Comparison of ENCODE assay signal across 17 cellular contexts in the genomic region with DNA sequence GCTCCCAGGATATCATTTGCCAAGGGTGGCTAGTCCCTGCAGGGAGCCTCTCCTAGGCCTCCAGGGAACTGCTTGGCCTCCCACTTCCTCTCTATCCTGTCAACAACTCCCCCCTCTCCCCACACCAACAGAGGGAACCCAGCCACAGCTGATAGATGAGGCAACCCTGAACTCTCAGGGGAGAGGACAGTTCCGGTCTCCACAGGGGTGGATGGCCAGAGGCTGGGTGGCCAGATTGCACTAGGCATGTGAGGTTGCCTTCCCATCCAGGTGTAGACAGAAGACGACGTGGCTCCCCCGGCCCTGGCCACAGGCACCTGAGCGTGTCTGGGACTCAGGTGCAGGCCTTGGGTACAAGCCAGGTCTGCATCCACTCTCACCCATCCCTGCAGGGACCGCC. TPM values are rescaled to one million over a fixed set of nuclear protein-coding genes. Genes with fewer than 3 reads are reported as not detected.
DNase-seq lines count a peak whose midpoint lies in the region; ATAC-seq, FAIRE-seq and TF ChIP-seq lines count a peak whose summit lies in the region.
"Had no signal": no experiment of that assay in that cellular context is flagged by ENCODE, and none has a peak within 500 bp of the region (broad histone marks: within the 10 kb centered on the region; RNA-seq: fewer than 3 reads in every experiment).

No MANE protein-coding gene starts in this region.

- TF ChIP-seq CTCF in HL-60 (IDR thresholded peaks at IDR 0.05; ENCODE audit: insufficient read depth, low read length) (no peak), RWPE2 (IDR thresholded peaks at IDR 0.05; ENCODE audit: poor library complexity, severe bottlenecking) (no peak), HepG2 (CRISPR knock-in tag; IDR thresholded peaks at IDR 0.05) (no peak), GM13977 (IDR thresholded peaks at IDR 0.05; ENCODE audit: extremely low read depth, insufficient read depth, missing control alignments) (no peak)

- H3K9me3 ChIP-seq in RWPE2 (ENCODE audit: severe bottlenecking) (no peaks in the 10 kb centered on the region), HepG2 (ENCODE audit: low read length) (no peaks in the 10 kb centered on the region)
- H3K9me3 ChIP-seq: neutrophil, right lobe of liver, SJSA1 had no signal

- H3K4me2 ChIP-seq in HepG2 (ENCODE audit: low read depth, low read length), result no peak overlapping the region; the same call in 1 of the 2 replicates

- H3K27me3 ChIP-seq in HL-60 (ENCODE audit: insufficient read depth, poor library complexity, severe bottlenecking) (no peaks in the 10 kb centered on the region), RWPE2 (ENCODE audit: insufficient read depth, poor library complexity, severe bottlenecking) (no peaks in the 10 kb centered on the region), HepG2 (ENCODE audit: control insufficient read depth in 1 of 2, insufficient read depth in 2 of 2, low read length in 2 of 2) (peaks cover 1 to 45% of the 10 kb centered on the region in 2 experiments; a peak in 4 of 5 replicates)
- H3K27me3 ChIP-seq: neutrophil, right lobe of liver, SJSA1 had no signal

- no peak for FAIRE-seq in HepG2 (lab: Jason Lieb, UNC)
- FAIRE-seq: D721Med, keratinocyte had no signal

- H3K36me3 ChIP-seq in RWPE2 (ENCODE audit: low read depth), result no peaks in the 10 kb centered on the region
- no peaks in the 10 kb centered on the region for H3K36me3 ChIP-seq in HepG2 (replicated peaks in 1 of 2; ENCODE audit: control insufficient read depth in 1 of 2, insufficient read depth in 2 of 2, low read length in 2 of 2)
- H3K36me3 ChIP-seq: neutrophil, right lobe of liver, SJSA1 had no signal

- DNase-seq in CD1c-positive myeloid dendritic cell (ENCODE audit: extremely low spot score) (peak; percentile 2), HL-60 (ENCODE audit: low read depth in 1 of 2, low spot score in 1 of 2) (peak; percentile 50 to 62), RWPE2 (ENCODE audit: low spot score) (no peak), HepG2 (ENCODE audit: low spot score) (no peak), GM13977 (ENCODE audit: low spot score) (no peak), erythroblast (lab: John Stamatoyannopoulos, UW) (no peak)
- no peak for DNase-seq in stimulated activated CD4-positive, alpha-beta T cell treated with anti-CD3 and anti-CD28 coated beads, Interleukin-4, amount 100 ng/mL, for 4 hours
- DNase-seq: AML-193; midbrain; NK-92 treated with Interleukin-12 subunit alpha and Interleukin-12 subunit beta, amount 100 ng/mL, for 24 hours; stimulated activated CD4-positive, alpha-beta T cell treated with anti-CD3 and anti-CD28 coated beads, Interleukin-2, amount 100 ng/mL, for 48 hours; stimulated activated CD8-positive, alpha-beta memory T cell treated with anti-CD3 and anti-CD28 coated beads, Interleukin-4, amount 100 ng/mL, for 48 hours had no signal

- BruUV-seq in HepG2 (replicated peaks; lab: Mats Ljungman, UMichigan), result no TSS peak

- H3K27ac ChIP-seq in HL-60 (replicated peaks) (no peak overlapping the region), RWPE2 (ENCODE audit: poor library complexity, severe bottlenecking) (no peak overlapping the region), HepG2 (ENCODE audit: extremely low read length, insufficient read depth, low read length) (no peak overlapping the region)
- H3K27ac ChIP-seq: neutrophil, right lobe of liver, SJSA1 had no signal

- WGBS in HepG2 (ENCODE audit: low lambda C conversion rate), result 67% methylated on average over 1 of the region's 6 CpGs

- H2AFZ ChIP-seq in HepG2 (ENCODE audit: low read length), result no peak overlapping the region

- ATAC-seq in RWPE2 (ENCODE audit: low read depth), result peak; percentile 19; the same call in 1 of the 3 replicates
- ATAC-seq in HepG2, result peak; percentile 47

- CTCF ChIA-PET in HepG2 (lab: Yijun Ruan, JAX; ENCODE audit: low intra/inter-chr PET ratio, low total read pairs), result no interaction called here

- no peak for TF ChIP-seq RAD21 in HepG2 (CRISPR knock-in tag; IDR thresholded peaks at IDR 0.05)

- no peaks in the 10 kb centered on the region for H3K4me1 ChIP-seq in RWPE2 (ENCODE audit: insufficient read depth, poor library complexity, severe bottlenecking)
- H3K4me1 ChIP-seq in HepG2 (ENCODE audit: insufficient read depth, low read length), result peaks cover 9% of the 10 kb centered on the region; the same call in 1 of the 2 replicates
- H3K4me1 ChIP-seq: right lobe of liver, SJSA1 had no signal

- H3K79me2 ChIP-seq in HepG2 (ENCODE audit: insufficient read depth, low read length), result no peaks in the 10 kb centered on the region

- no peak for TF ChIP-seq EP300 in HepG2 (IDR thresholded peaks at IDR 0.05; ENCODE audit: low read depth in 2 of 2, low read length in 2 of 2)
- TF ChIP-seq EP300 in HepG2 (CRISPR knock-in tag; IDR thresholded peaks at IDR 0.05; ENCODE audit: borderline replicate concordance), result no peak

- POLR2A ChIA-PET in HepG2 (lab: Yijun Ruan, JAX), result interaction anchor here (0.5 to 1.3 kb wide), 2 partner anchors 14 to 531 kb away, joined by 3 read pairs; partner anchors contain the start of gene SOAT1

- intact Hi-C loops in HepG2 (cut with micrococcal nuclease; ENCODE audit: unreplicated experiment), result no loop called here

- H3K4me3 ChIP-seq in HL-60 (replicated peaks; ENCODE audit: insufficient read depth, low read length) (no peak overlapping the region), RWPE2 (ENCODE audit: severe bottlenecking) (no peak overlapping the region), HepG2 (replicated peaks in 1 of 3; ENCODE audit: insufficient read depth in 1 of 3, low read depth in 2 of 3, low read length in 3 of 3) (no peak overlapping the region)
- H3K4me3 ChIP-seq: right lobe of liver, SJSA1 had no signal

- in situ Hi-C loops in HepG2 (cut with HindIII; ENCODE audit: extremely low pct_ligation_motif_present, low pct_unique_long_range_greater_than_20kb), result no loop called here
- in situ Hi-C loops in GM13977 (cut with MboI; ENCODE audit: low pct_unique_long_range_greater_than_20kb, low sequenced_read_pairs, unreplicated experiment), result no loop called here

- no peaks in the 10 kb centered on the region for H4K20me1 ChIP-seq in HepG2 (ENCODE audit: insufficient read depth, low read length)

- TF ChIP-seq POLR2A in HepG2 (IDR thresholded peaks at IDR 0.05; ENCODE audit: insufficient read depth in 1 of 2, low read depth in 2 of 2, low read length in 2 of 2) (no peak), erythroblast (IDR thresholded peaks at IDR 0.05; ENCODE audit: low read length) (no peak)

- H3K9ac ChIP-seq in HepG2 (ENCODE audit: insufficient read depth, low read depth, low read length), result no peak overlapping the region

RNA-seq across cellular contexts. Expression of gene TOR1AIP2, which starts 53.3 kb away (rescaled TPM):
- total RNA-seq in HepG2 (2016; rRNA removed; fragmentation: Illumina TruSeq; extraction: Trizol), result 65.8 and 89.4 TPM in 2 replicates
- total RNA-seq in HepG2 (2016; cell fraction: cytosol; rRNA removed; fragmentation: Illumina TruSeq; extraction: Trizol; ENCODE audit: low read depth), result 6.2 and 7.1 TPM in 2 replicates
- 66.8 and 90.8 TPM in 2 replicates for total RNA-seq in HepG2 (2016; cell fraction: insoluble cytoplasmic fraction; rRNA removed; fragmentation: Illumina TruSeq; extraction: Trizol)
- 29.3 and 33.2 TPM in 2 replicates for total RNA-seq in HepG2 (2016; cell fraction: membrane; rRNA removed; fragmentation: Illumina TruSeq; extraction: Trizol)
- 42.7 and 51.2 TPM in 2 replicates for total RNA-seq in HepG2 (2016; cell fraction: nucleus; rRNA removed; fragmentation: Illumina TruSeq; extraction: Trizol)
- polyA plus RNA-seq in HepG2 (2011; rRNA removed), result 28.4 and 35.2 TPM in 2 replicates
- polyA plus RNA-seq in HepG2 (2011; cell fraction: cytosol; rRNA removed), result 14.2 and 20.9 TPM in 2 replicates
- polyA plus RNA-seq in HepG2 (2011; cell fraction: nucleus; rRNA removed), result 10.5 and 16.3 TPM in 2 replicates
- 17.1 and 20.9 TPM in 2 replicates for polyA plus RNA-seq in HepG2 (2012)
- 2.1 and 2.2 TPM in 2 replicates for polyA plus RNA-seq in HepG2 (2016; cell fraction: cytosol; fragmentation: Illumina TruSeq; extraction: Trizol; ENCODE audit: low read depth)
- polyA plus RNA-seq in HepG2 (2016; cell fraction: insoluble cytoplasmic fraction; fragmentation: Illumina TruSeq; extraction: Trizol; ENCODE audit: low read depth), result 25.3 and 26.7 TPM in 2 replicates
- polyA plus RNA-seq in HepG2 (2016; cell fraction: membrane; fragmentation: Illumina TruSeq; extraction: Trizol; ENCODE audit: low read depth), result 6.2 and 7.6 TPM in 2 replicates
- 30.5 and 36.9 TPM in 2 replicates for polyA plus RNA-seq in HepG2 (2016; cell fraction: nucleus; fragmentation: Illumina TruSeq; extraction: Trizol; ENCODE audit: insufficient read depth, low read depth)
- 59.1 and 156 TPM in 2 replicates for polyA minus RNA-seq in HepG2 (2011; rRNA and poly(A)+ RNA removed; ENCODE audit: low replicate concordance)
- polyA minus RNA-seq in HepG2 (2011; cell fraction: cytosol; rRNA and poly(A)+ RNA removed), result 44.6 and 63.2 TPM in 2 replicates
- 39.7 and 61.4 TPM in 2 replicates for polyA minus RNA-seq in HepG2 (2011; cell fraction: nucleus; rRNA and poly(A)+ RNA removed)

RNA-seq across cellular contexts. Expression of gene TOR1AIP1, which starts 57.8 kb away (rescaled TPM):
- 23.8 and 29.0 TPM in 2 replicates for total RNA-seq in HepG2 (2016; rRNA removed; fragmentation: Illumina TruSeq; extraction: Trizol)
- total RNA-seq in HepG2 (2016; cell fraction: cytosol; rRNA removed; fragmentation: Illumina TruSeq; extraction: Trizol; ENCODE audit: low read depth), result 2.9 and 4.9 TPM in 2 replicates
- 22.6 and 28.8 TPM in 2 replicates for total RNA-seq in HepG2 (2016; cell fraction: insoluble cytoplasmic fraction; rRNA removed; fragmentation: Illumina TruSeq; extraction: Trizol)
- total RNA-seq in HepG2 (2016; cell fraction: membrane; rRNA removed; fragmentation: Illumina TruSeq; extraction: Trizol), result 8.4 and 9.9 TPM in 2 replicates
- total RNA-seq in HepG2 (2016; cell fraction: nucleus; rRNA removed; fragmentation: Illumina TruSeq; extraction: Trizol), result 23.9 and 31.3 TPM in 2 replicates
- polyA plus RNA-seq in HepG2 (2011; rRNA removed), result 15.6 and 16.0 TPM in 2 replicates
- 7.5 and 11.9 TPM in 2 replicates for polyA plus RNA-seq in HepG2 (2011; cell fraction: cytosol; rRNA removed)
- 3.4 and 3.6 TPM in 2 replicates for polyA plus RNA-seq in HepG2 (2011; cell fraction: nucleus; rRNA removed)
- polyA plus RNA-seq in HepG2 (2012), result 16.9 and 19.3 TPM in 2 replicates
- 2.0 and 2.1 TPM in 2 replicates for polyA plus RNA-seq in HepG2 (2016; cell fraction: cytosol; fragmentation: Illumina TruSeq; extraction: Trizol; ENCODE audit: low read depth)
- 20.7 and 24.1 TPM in 2 replicates for polyA plus RNA-seq in HepG2 (2016; cell fraction: insoluble cytoplasmic fraction; fragmentation: Illumina TruSeq; extraction: Trizol; ENCODE audit: low read depth)
- polyA plus RNA-seq in HepG2 (2016; cell fraction: membrane; fragmentation: Illumina TruSeq; extraction: Trizol; ENCODE audit: low read depth), result 6.6 and 6.9 TPM in 2 replicates
- 27.6 and 31.5 TPM in 2 replicates for polyA plus RNA-seq in HepG2 (2016; cell fraction: nucleus; fragmentation: Illumina TruSeq; extraction: Trizol; ENCODE audit: insufficient read depth, low read depth)
- 15.0 and 31.6 TPM in 2 replicates for polyA minus RNA-seq in HepG2 (2011; rRNA and poly(A)+ RNA removed; ENCODE audit: low replicate concordance)
- polyA minus RNA-seq in HepG2 (2011; cell fraction: cytosol; rRNA and poly(A)+ RNA removed), result 18.4 and 19.5 TPM in 2 replicates
- 13.9 and 15.2 TPM in 2 replicates for polyA minus RNA-seq in HepG2 (2011; cell fraction: nucleus; rRNA and poly(A)+ RNA removed)

Comparison
In these comparisons a context has a peak if more than half of its experiments do, and no peak if none do; other contexts are left out.
1. DNase-seq: peak in CD1c-positive myeloid dendritic cell (single experiment) and HL-60 (2 of 2); none in RWPE2 (single experiment), HepG2 (single experiment), GM13977 (single experiment), erythroblast (0 of 2) and stimulated activated CD4-positive, alpha-beta T cell treated with anti-CD3 and anti-CD28 coated beads, Interleukin-4, amount 100 ng/mL, for 4 hours (0 of 2).